Comparison of ENCODE assay signal across 16 cellular contexts in the genomic region with DNA sequence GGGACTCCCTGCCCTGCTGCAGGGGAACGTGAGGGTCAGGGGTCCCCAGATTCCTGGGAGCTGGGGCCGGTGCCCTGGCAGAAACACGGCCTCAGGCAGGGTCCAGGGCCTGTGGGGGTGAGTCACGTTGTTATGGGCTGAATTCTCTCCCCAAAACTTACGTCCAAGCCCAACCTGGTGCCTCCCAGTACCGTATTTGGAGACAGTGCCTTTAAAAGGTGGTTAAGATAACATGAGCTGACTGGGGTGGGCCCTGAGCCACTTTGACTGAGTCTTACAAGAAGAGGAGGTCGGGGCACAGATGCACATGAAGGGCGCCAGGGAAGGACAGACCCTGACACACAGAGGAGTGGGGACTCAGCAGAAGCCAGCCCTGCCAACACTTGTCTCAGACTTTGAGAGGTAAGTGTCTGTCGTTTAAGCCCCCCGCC.
"Had no signal": no experiment of that assay in that cellular context is flagged by ENCODE, and none has a peak within 500 bp of the region (broad histone marks: within the 10 kb centered on the region; RNA-seq: fewer than 3 reads in every experiment).

No MANE protein-coding gene starts in this region.

- H3K79me2 ChIP-seq: hepatocyte had no signal

- H3K9me3 Mint-ChIP-seq: activated B cell treated with CpG ODN at 0.5 μM for 24 hours; activated CD4-positive, alpha-beta memory T cell treated with anti-CD3 and anti-CD28 coated beads, Interleukin-2, amount 10 ng/mL, durations not matched to agents 7 days and 5 days; activated naive CD8-positive, alpha-beta T cell treated with anti-CD3 and anti-CD28 coated beads, Interleukin-2, amount 10 ng/mL, durations not matched to agents 7 days and 5 days had no signal

- H3K9me3 ChIP-seq: body of pancreas, transverse colon, vagina had no signal

- H3K4me3 Mint-ChIP-seq: activated B cell treated with CpG ODN at 0.5 μM for 24 hours; activated CD4-positive, alpha-beta memory T cell treated with anti-CD3 and anti-CD28 coated beads, Interleukin-2, amount 10 ng/mL, durations not matched to agents 7 days and 5 days; activated CD8-positive, alpha-beta memory T cell treated with anti-CD3 and anti-CD28 coated beads, Interleukin-2, amount 10 ng/mL, durations not matched to agents 7 days and 5 days; activated naive CD8-positive, alpha-beta T cell treated with anti-CD3 and anti-CD28 coated beads, Interleukin-2, amount 10 ng/mL, durations not matched to agents 7 days and 5 days had no signal

- H3K27me3 ChIP-seq: body of pancreas, vagina had no signal

- H3K36me3 ChIP-seq: transverse colon, vagina had no signal

- ATAC-seq: activated CD8-positive, alpha-beta memory T cell treated with anti-CD3 and anti-CD28 coated beads, Interleukin-2, amount 10 ng/mL, durations not matched to agents 7 days and 5 days; body of pancreas; stimulated activated naive CD8-positive, alpha-beta T cell treated with anti-CD3 and anti-CD28 coated beads, Interleukin-15, Interleukin-2, amounts not matched to agents 100 U/mL and 50 U/mL, for 24 hours had no signal

- H3K27ac Mint-ChIP-seq: activated B cell treated with CpG ODN at 0.5 μM for 24 hours; activated CD4-positive, alpha-beta memory T cell treated with anti-CD3 and anti-CD28 coated beads, Interleukin-2, amount 10 ng/mL, durations not matched to agents 7 days and 5 days; activated CD8-positive, alpha-beta memory T cell treated with anti-CD3 and anti-CD28 coated beads, Interleukin-2, amount 10 ng/mL, durations not matched to agents 7 days and 5 days; activated naive CD8-positive, alpha-beta T cell treated with anti-CD3 and anti-CD28 coated beads, Interleukin-2, amount 10 ng/mL, durations not matched to agents 7 days and 5 days had no signal

- H2AFZ ChIP-seq: hepatocyte had no signal

- H3K4me3 ChIP-seq: body of pancreas, hepatocyte, lung, transverse colon, vagina had no signal

- DNase-seq: activated B cell treated with CpG ODN at 0.5 μM for 24 hours; activated CD4-positive, alpha-beta memory T cell treated with anti-CD3 and anti-CD28 coated beads, Interleukin-2, amount 10 ng/mL, durations not matched to agents 7 days and 5 days; activated CD4-positive, alpha-beta T cell treated with anti-CD3 and anti-CD28 coated beads for 4 hours; activated CD8-positive, alpha-beta memory T cell treated with anti-CD3 and anti-CD28 coated beads, Interleukin-2, amount 10 ng/mL, durations not matched to agents 7 days and 5 days; activated naive CD4-positive, alpha-beta T cell; activated naive CD8-positive, alpha-beta T cell treated with anti-CD3 and anti-CD28 coated beads, Interleukin-2, amount 10 ng/mL, durations not matched to agents 7 days and 5 days; amygdala; body of pancreas; dermis blood vessel endothelial cell; effector memory CD4-positive, alpha-beta T cell; stimulated activated naive CD8-positive, alpha-beta T cell treated with anti-CD3 and anti-CD28 coated beads, Interleukin-15, Interleukin-2, amounts not matched to agents 100 U/mL and 50 U/mL, for 24 hours; substantia nigra; transverse colon had no signal

- H3K27ac ChIP-seq: body of pancreas, hepatocyte, transverse colon, vagina had no signal

- H3K36me3 Mint-ChIP-seq: activated CD8-positive, alpha-beta memory T cell treated with anti-CD3 and anti-CD28 coated beads, Interleukin-2, amount 10 ng/mL, durations not matched to agents 7 days and 5 days; activated naive CD8-positive, alpha-beta T cell treated with anti-CD3 and anti-CD28 coated beads, Interleukin-2, amount 10 ng/mL, durations not matched to agents 7 days and 5 days had no signal

- H3K4me2 ChIP-seq: hepatocyte had no signal
